In genomic region chr1:11805454-11806306, GRCh38 we compare ENCODE assay signal across 1 cellular context.
TF ChIP-seq lines count a peak whose summit lies in the region.

A gene with protein sequence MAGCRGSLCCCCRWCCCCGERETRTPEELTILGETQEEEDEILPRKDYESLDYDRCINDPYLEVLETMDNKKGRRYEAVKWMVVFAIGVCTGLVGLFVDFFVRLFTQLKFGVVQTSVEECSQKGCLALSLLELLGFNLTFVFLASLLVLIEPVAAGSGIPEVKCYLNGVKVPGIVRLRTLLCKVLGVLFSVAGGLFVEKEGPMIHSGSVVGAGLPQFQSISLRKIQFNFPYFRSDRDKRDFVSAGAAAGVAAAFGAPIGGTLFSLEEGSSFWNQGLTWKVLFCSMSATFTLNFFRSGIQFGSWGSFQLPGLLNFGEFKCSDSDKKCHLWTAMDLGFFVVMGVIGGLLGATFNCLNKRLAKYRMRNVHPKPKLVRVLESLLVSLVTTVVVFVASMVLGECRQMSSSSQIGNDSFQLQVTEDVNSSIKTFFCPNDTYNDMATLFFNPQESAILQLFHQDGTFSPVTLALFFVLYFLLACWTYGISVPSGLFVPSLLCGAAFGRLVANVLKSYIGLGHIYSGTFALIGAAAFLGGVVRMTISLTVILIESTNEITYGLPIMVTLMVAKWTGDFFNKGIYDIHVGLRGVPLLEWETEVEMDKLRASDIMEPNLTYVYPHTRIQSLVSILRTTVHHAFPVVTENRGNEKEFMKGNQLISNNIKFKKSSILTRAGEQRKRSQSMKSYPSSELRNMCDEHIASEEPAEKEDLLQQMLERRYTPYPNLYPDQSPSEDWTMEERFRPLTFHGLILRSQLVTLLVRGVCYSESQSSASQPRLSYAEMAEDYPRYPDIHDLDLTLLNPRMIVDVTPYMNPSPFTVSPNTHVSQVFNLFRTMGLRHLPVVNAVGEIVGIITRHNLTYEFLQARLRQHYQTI (plus strand): TSS chr1:11806191. CDS start chr1:11806263, 72 bp downstream.
Gene MTHFR (minus strand): TSS chr1:11805964. CDS start chr1:11803116, 2,848 bp downstream.

TF ChIP-seq in HepG2, 621 proteins besides CTCF, POLR2A, EP300 and RAD21 (continued from another document and continues in another):
- TF ChIP-seq ZNF674 (CRISPR knock-in tag; IDR thresholded peaks at IDR 0.05; ENCODE audit: low read depth) = peak; percentile 94
- TF ChIP-seq REST (IDR thresholded peaks at IDR 0.05; ENCODE audit: borderline replicate concordance in 1 of 2, low read depth in 1 of 2, low read length in 2 of 2) = no peak; a peak in 2 of 4 replicates
- TF ChIP-seq KAT7 (CRISPR knock-in tag; IDR thresholded peaks at IDR 0.05; ENCODE audit: borderline replicate concordance) = no peak; the same call in 1 of the 2 replicates
- peak; percentile 57; the same call in 1 of the 2 replicates for TF ChIP-seq ZSCAN5A (CRISPR knock-in tag; IDR thresholded peaks at IDR 0.05; ENCODE audit: borderline replicate concordance)
- peak; percentile 63; the same call in 1 of the 2 replicates for TF ChIP-seq ZMYM4 (CRISPR knock-in tag; IDR thresholded peaks at IDR 0.05)
- no peak; the same call in 1 of the 2 replicates for TF ChIP-seq CEBPG (CRISPR knock-in tag; IDR thresholded peaks at IDR 0.05)
- TF ChIP-seq, protein P1, sequence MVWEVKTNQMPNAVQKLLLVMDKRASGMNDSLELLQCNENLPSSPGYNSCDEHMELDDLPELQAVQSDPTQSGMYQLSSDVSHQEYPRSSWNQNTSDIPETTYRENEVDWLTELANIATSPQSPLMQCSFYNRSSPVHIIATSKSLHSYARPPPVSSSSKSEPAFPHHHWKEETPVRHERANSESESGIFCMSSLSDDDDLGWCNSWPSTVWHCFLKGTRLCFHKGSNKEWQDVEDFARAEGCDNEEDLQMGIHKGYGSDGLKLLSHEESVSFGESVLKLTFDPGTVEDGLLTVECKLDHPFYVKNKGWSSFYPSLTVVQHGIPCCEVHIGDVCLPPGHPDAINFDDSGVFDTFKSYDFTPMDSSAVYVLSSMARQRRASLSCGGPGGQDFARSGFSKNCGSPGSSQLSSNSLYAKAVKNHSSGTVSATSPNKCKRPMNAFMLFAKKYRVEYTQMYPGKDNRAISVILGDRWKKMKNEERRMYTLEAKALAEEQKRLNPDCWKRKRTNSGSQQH (CRISPR knock-in tag; IDR thresholded peaks at IDR 0.05; ENCODE audit: low read depth) = peak; percentile 62; the same call in 1 of the 2 replicates
- TF ChIP-seq ZBTB38 (CRISPR knock-in tag; IDR thresholded peaks at IDR 0.05) = no peak; the same call in none of the 2 replicates
- TF ChIP-seq, protein P2, sequence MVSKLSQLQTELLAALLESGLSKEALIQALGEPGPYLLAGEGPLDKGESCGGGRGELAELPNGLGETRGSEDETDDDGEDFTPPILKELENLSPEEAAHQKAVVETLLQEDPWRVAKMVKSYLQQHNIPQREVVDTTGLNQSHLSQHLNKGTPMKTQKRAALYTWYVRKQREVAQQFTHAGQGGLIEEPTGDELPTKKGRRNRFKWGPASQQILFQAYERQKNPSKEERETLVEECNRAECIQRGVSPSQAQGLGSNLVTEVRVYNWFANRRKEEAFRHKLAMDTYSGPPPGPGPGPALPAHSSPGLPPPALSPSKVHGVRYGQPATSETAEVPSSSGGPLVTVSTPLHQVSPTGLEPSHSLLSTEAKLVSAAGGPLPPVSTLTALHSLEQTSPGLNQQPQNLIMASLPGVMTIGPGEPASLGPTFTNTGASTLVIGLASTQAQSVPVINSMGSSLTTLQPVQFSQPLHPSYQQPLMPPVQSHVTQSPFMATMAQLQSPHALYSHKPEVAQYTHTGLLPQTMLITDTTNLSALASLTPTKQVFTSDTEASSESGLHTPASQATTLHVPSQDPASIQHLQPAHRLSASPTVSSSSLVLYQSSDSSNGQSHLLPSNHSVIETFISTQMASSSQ (IDR thresholded peaks at IDR 0.05; ENCODE audit: low read depth) = no peak
- TF ChIP-seq, protein P2 (CRISPR knock-in tag; IDR thresholded peaks at IDR 0.05; ENCODE audit: borderline replicate concordance) = peak; percentile 59
- TF ChIP-seq, protein P3, sequence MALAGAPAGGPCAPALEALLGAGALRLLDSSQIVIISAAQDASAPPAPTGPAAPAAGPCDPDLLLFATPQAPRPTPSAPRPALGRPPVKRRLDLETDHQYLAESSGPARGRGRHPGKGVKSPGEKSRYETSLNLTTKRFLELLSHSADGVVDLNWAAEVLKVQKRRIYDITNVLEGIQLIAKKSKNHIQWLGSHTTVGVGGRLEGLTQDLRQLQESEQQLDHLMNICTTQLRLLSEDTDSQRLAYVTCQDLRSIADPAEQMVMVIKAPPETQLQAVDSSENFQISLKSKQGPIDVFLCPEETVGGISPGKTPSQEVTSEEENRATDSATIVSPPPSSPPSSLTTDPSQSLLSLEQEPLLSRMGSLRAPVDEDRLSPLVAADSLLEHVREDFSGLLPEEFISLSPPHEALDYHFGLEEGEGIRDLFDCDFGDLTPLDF (CRISPR knock-in tag; IDR thresholded peaks at IDR 0.05) = peak; percentile 75
- no peak for TF ChIP-seq HOXA7 (CRISPR knock-in tag; IDR thresholded peaks at IDR 0.05)
- TF ChIP-seq, protein P4, sequence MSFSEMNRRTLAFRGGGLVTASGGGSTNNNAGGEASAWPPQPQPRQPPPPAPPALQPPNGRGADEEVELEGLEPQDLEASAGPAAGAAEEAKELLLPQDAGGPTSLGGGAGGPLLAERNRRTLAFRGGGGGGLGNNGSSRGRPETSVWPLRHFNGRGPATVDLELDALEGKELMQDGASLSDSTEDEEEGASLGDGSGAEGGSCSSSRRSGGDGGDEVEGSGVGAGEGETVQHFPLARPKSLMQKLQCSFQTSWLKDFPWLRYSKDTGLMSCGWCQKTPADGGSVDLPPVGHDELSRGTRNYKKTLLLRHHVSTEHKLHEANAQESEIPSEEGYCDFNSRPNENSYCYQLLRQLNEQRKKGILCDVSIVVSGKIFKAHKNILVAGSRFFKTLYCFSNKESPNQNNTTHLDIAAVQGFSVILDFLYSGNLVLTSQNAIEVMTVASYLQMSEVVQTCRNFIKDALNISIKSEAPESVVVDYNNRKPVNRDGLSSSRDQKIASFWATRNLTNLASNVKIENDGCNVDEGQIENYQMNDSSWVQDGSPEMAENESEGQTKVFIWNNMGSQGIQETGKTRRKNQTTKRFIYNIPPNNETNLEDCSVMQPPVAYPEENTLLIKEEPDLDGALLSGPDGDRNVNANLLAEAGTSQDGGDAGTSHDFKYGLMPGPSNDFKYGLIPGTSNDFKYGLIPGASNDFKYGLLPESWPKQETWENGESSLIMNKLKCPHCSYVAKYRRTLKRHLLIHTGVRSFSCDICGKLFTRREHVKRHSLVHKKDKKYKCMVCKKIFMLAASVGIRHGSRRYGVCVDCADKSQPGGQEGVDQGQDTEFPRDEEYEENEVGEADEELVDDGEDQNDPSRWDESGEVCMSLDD (CRISPR knock-in tag; IDR thresholded peaks at IDR 0.05; ENCODE audit: borderline replicate concordance) = peak; percentile 19; the same call in 1 of the 2 replicates
- TF ChIP-seq ZNF687 (CRISPR knock-in tag; IDR thresholded peaks at IDR 0.05) = peak; percentile 93
- TF ChIP-seq, protein P5, sequence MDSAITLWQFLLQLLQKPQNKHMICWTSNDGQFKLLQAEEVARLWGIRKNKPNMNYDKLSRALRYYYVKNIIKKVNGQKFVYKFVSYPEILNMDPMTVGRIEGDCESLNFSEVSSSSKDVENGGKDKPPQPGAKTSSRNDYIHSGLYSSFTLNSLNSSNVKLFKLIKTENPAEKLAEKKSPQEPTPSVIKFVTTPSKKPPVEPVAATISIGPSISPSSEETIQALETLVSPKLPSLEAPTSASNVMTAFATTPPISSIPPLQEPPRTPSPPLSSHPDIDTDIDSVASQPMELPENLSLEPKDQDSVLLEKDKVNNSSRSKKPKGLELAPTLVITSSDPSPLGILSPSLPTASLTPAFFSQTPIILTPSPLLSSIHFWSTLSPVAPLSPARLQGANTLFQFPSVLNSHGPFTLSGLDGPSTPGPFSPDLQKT (CRISPR knock-in tag; IDR thresholded peaks at IDR 0.05; ENCODE audit: borderline replicate concordance) = no peak
- no peak for TF ChIP-seq PHB2 (IDR thresholded peaks at IDR 0.05; ENCODE audit: partially characterized antibody)
- TF ChIP-seq NCOA2 (CRISPR knock-in tag; IDR thresholded peaks at IDR 0.05) = peak; percentile 31; the same call in 1 of the 2 replicates
- peak; percentile 98 for TF ChIP-seq HNRNPLL (IDR thresholded peaks at IDR 0.05; ENCODE audit: low read depth, low read length, poor library complexity, severe bottlenecking)
- peak; percentile 50; the same call in 1 of the 2 replicates for TF ChIP-seq NFKBIZ (CRISPR knock-in tag; IDR thresholded peaks at IDR 0.05)
- peak; percentile 65; the same call in 1 of the 2 replicates for TF ChIP-seq SMAD1 (CRISPR knock-in tag; IDR thresholded peaks at IDR 0.05; ENCODE audit: borderline replicate concordance, low read depth)
- TF ChIP-seq ZNF83 (CRISPR knock-in tag; IDR thresholded peaks at IDR 0.05; ENCODE audit: borderline replicate concordance) = no peak
- peak; percentile 98 for TF ChIP-seq ARNTL (CRISPR knock-in tag; IDR thresholded peaks at IDR 0.05)
- TF ChIP-seq AHR (CRISPR knock-in tag; IDR thresholded peaks at IDR 0.05) = no peak; the same call in 1 of the 2 replicates
- TF ChIP-seq KDM5B (CRISPR knock-in tag; IDR thresholded peaks at IDR 0.05; ENCODE audit: borderline replicate concordance) = peak; percentile 49
- TF ChIP-seq ZZZ3 (CRISPR knock-in tag; IDR thresholded peaks at IDR 0.05; ENCODE audit: borderline replicate concordance) = no peak; the same call in 1 of the 2 replicates
- TF ChIP-seq RCOR2 (CRISPR knock-in tag; IDR thresholded peaks at IDR 0.05) = no peak
- TF ChIP-seq NFIB (CRISPR knock-in tag; IDR thresholded peaks at IDR 0.05; ENCODE audit: borderline replicate concordance) = no peak
- TF ChIP-seq POLR2AphosphoS5 (IDR thresholded peaks at IDR 0.05; ENCODE audit: low read depth, low read length) = peak; percentile 64
- 0 out of 2 replicates have a peak, but pooled peaks have one; percentile 41 for TF ChIP-seq ZSCAN12 (CRISPR knock-in tag; IDR thresholded peaks at IDR 0.05)
- peak; percentile 53 for TF ChIP-seq MED8 (CRISPR knock-in tag; IDR thresholded peaks at IDR 0.05; ENCODE audit: insufficient replicate concordance)
